Comparison of ENCODE assay signal across 25 cellular contexts in genomic region chr2:130818809-130819208, GRCh38. TPM values are rescaled to one million over a fixed set of nuclear protein-coding genes. Genes with fewer than 3 reads are reported as not detected.
DNase-seq lines count a peak whose midpoint lies in the region; ATAC-seq and TF ChIP-seq lines count a peak whose summit lies in the region.
"Had no signal": no experiment of that assay in that cellular context is flagged by ENCODE, and none has a peak within 500 bp of the region (broad histone marks: within the 10 kb centered on the region; RNA-seq: fewer than 3 reads in every experiment).

No MANE protein-coding gene starts in this region.

- TF ChIP-seq CTCF in nephron progenitor cell (IDR thresholded peaks at IDR 0.05) (no peak), omental fat pad (IDR thresholded peaks at IDR 0.05) (no peak)

- peaks cover 49% of the 10 kb centered on the region for H3K27me3 Mint-ChIP-seq in stimulated activated naive CD8-positive, alpha-beta T cell treated with anti-CD3 and anti-CD28 coated beads, Interleukin-15, amount 100 ng/mL, for 72 hours
- no peaks in the 10 kb centered on the region for H3K27me3 Mint-ChIP-seq in nephron progenitor cell (ENCODE audit: low read depth, poor library complexity)
- H3K27me3 Mint-ChIP-seq: activated naive CD8-positive, alpha-beta T cell treated with anti-CD3 and anti-CD28 coated beads for 36 hours had no signal

- H3K27ac ChIP-seq in cingulate gyrus (ENCODE audit: low read depth, low read length): peak overlapping the region; percentile 84
- H3K27ac ChIP-seq: right lobe of liver, transverse colon had no signal

- no peaks in the 10 kb centered on the region for H3K36me3 Mint-ChIP-seq in nephron progenitor cell (ENCODE audit: low read depth)
- H3K36me3 Mint-ChIP-seq: activated naive CD8-positive, alpha-beta T cell treated with anti-CD3 and anti-CD28 coated beads for 36 hours had no signal

- peak; percentile 28 for ATAC-seq in stimulated activated naive CD8-positive, alpha-beta T cell treated with anti-CD3 and anti-CD28 coated beads, Interleukin-15, Interleukin-2, amounts not matched to agents 100 U/mL and 50 U/mL, for 24 hours
- no peak for ATAC-seq in stimulated activated naive CD8-positive, alpha-beta T cell treated with anti-CD3 and anti-CD28 coated beads, Interleukin-15, amount 100 ng/mL, for 72 hours
- ATAC-seq in omental fat pad (ENCODE audit: low FRiP score): no peak
- ATAC-seq: right lobe of liver had no signal

- H3K4me1 Mint-ChIP-seq in stimulated activated naive CD8-positive, alpha-beta T cell treated with anti-CD3 and anti-CD28 coated beads, Interleukin-15, amount 100 ng/mL, for 72 hours: peaks cover 22% of the 10 kb centered on the region
- H3K4me1 Mint-ChIP-seq in nephron progenitor cell: peaks cover 42% of the 10 kb centered on the region

- no peak overlapping the region for H3K4me3 Mint-ChIP-seq in stimulated activated naive CD8-positive, alpha-beta T cell treated with anti-CD3 and anti-CD28 coated beads, Interleukin-15, amount 100 ng/mL, for 72 hours
- no peak overlapping the region for H3K4me3 Mint-ChIP-seq in nephron progenitor cell
- H3K4me3 Mint-ChIP-seq: activated CD4-positive, alpha-beta memory T cell treated with anti-CD3 and anti-CD28 coated beads, Interleukin-2, amount 10 ng/mL, durations not matched to agents 7 days and 5 days; activated naive CD8-positive, alpha-beta T cell treated with anti-CD3 and anti-CD28 coated beads for 36 hours; memory B cell had no signal

- no peaks in the 10 kb centered on the region for H3K9me3 Mint-ChIP-seq in stimulated activated naive CD8-positive, alpha-beta T cell treated with anti-CD3 and anti-CD28 coated beads, Interleukin-15, amount 100 ng/mL, for 72 hours
- H3K9me3 Mint-ChIP-seq in nephron progenitor cell: no peaks in the 10 kb centered on the region
- H3K9me3 Mint-ChIP-seq: activated CD4-positive, alpha-beta memory T cell treated with anti-CD3 and anti-CD28 coated beads, Interleukin-2, amount 10 ng/mL, durations not matched to agents 7 days and 5 days; activated naive CD8-positive, alpha-beta T cell treated with anti-CD3 and anti-CD28 coated beads for 36 hours had no signal

- DNase-seq in stimulated activated naive CD8-positive, alpha-beta T cell treated with anti-CD3 and anti-CD28 coated beads, Interleukin-15, Interleukin-2, amounts not matched to agents 100 U/mL and 50 U/mL, for 24 hours: no peak
- DNase-seq in stimulated activated naive CD8-positive, alpha-beta T cell treated with anti-CD3 and anti-CD28 coated beads, Interleukin-15, amount 100 ng/mL, for 72 hours: no peak
- DNase-seq in nephron progenitor cell (no peak), SKM-1 (lab: John Stamatoyannopoulos, UW; ENCODE audit: unreplicated experiment) (no peak), NCI-H2107 (lab: John Stamatoyannopoulos, UW) (no peak), omental fat pad (ENCODE audit: low spot score) (no peak), NCI-H82 treated with DMSO at 0.1 percent for 48 hours (lab: John Stamatoyannopoulos, UW; ENCODE audit: unreplicated experiment) (no peak)
- DNase-seq: activated CD4-positive, alpha-beta memory T cell treated with anti-CD3 and anti-CD28 coated beads, Interleukin-2, amount 10 ng/mL, durations not matched to agents 7 days and 5 days; activated naive CD8-positive, alpha-beta T cell treated with anti-CD3 and anti-CD28 coated beads for 36 hours; effector memory CD4-positive, alpha-beta T cell; foreskin melanocyte; GF-D8; HCEC 1CT; KBM-7; MG63; NCI-H1105 treated with DMSO at 0.1 percent for 48 hours; NCI-H2029; NCI-H2227 treated with DMSO at 0.1 percent for 48 hours; NCI-H526 treated with DMSO at 0.1 percent for 48 hours; right lobe of liver; stimulated activated naive CD4-positive, alpha-beta T cell treated with Interleukin-2 at 50 U/mL for 16 hours; transverse colon had no signal

- H3K27ac Mint-ChIP-seq in stimulated activated naive CD8-positive, alpha-beta T cell treated with anti-CD3 and anti-CD28 coated beads, Interleukin-15, amount 100 ng/mL, for 72 hours: peak overlapping the region in 1 of 2 donors; percentile 43
- H3K27ac Mint-ChIP-seq in nephron progenitor cell: peak overlapping the region; percentile 11
- H3K27ac Mint-ChIP-seq: activated CD4-positive, alpha-beta memory T cell treated with anti-CD3 and anti-CD28 coated beads, Interleukin-2, amount 10 ng/mL, durations not matched to agents 7 days and 5 days; activated naive CD8-positive, alpha-beta T cell treated with anti-CD3 and anti-CD28 coated beads for 36 hours; memory B cell; progenitor cell of endocrine pancreas had no signal

RNA-seq across cellular contexts. Expression of gene ARHGEF4, which starts 17.9 kb away (rescaled TPM):
- total RNA-seq in omental fat pad: 10 to 100 TPM in 3 of 4 donors, 1 to 10 TPM in 1; 2.0 to 18.0 (median 15.0) TPM
